Comparison of ENCODE assay signal across 27 cellular contexts in genomic region chr3:46498916-46499519, GRCh38. TPM values are rescaled to one million over a fixed set of nuclear protein-coding genes. Genes with fewer than 3 reads are reported as not detected.
A peak's percentile ranks its signal among the peaks of the same experiment; 100 is the strongest.
DNase-seq lines count a peak whose midpoint lies in the region; ATAC-seq and TF ChIP-seq lines count a peak whose summit lies in the region.
"Had no signal": no experiment of that assay in that cellular context is flagged by ENCODE, and none has a peak within 500 bp of the region (broad histone marks: within the 10 kb centered on the region; RNA-seq: fewer than 3 reads in every experiment).

No MANE protein-coding gene starts in this region.

- H3K4me3 Mint-ChIP-seq in activated CD8-positive, alpha-beta memory T cell treated with anti-CD3 and anti-CD28 coated beads, Interleukin-2, amount 10 ng/mL, durations not matched to agents 7 days and 5 days: no peak overlapping the region
- H3K4me3 Mint-ChIP-seq in osteocyte (ENCODE audit: unreplicated experiment): no peak overlapping the region
- H3K4me3 Mint-ChIP-seq: CD4-positive, alpha-beta memory T cell; GM23338 had no signal

- peaks cover 5% of the 10 kb centered on the region for H3K4me1 Mint-ChIP-seq in activated CD8-positive, alpha-beta memory T cell treated with anti-CD3 and anti-CD28 coated beads, Interleukin-2, amount 10 ng/mL, durations not matched to agents 7 days and 5 days
- peaks cover 10% of the 10 kb centered on the region for H3K4me1 Mint-ChIP-seq in osteocyte (ENCODE audit: unreplicated experiment)

- H3K27me3 ChIP-seq in Loucy (ENCODE audit: insufficient read depth, low read length, poor library complexity, severe bottlenecking): no peaks in the 10 kb centered on the region
- H3K27me3 ChIP-seq: BLaER1 treated with 17β-estradiol and CSF1 and Interleukin-3, amounts not matched to agents 10 nM and 100 nM had no signal

- no peaks in the 10 kb centered on the region for H3K9me3 ChIP-seq in Loucy (ENCODE audit: insufficient read depth, low read depth, low read length)
- H3K9me3 ChIP-seq: Caco-2, SK-N-SH had no signal

- H3K27me3 Mint-ChIP-seq in activated CD8-positive, alpha-beta memory T cell treated with anti-CD3 and anti-CD28 coated beads, Interleukin-2, amount 10 ng/mL, durations not matched to agents 7 days and 5 days: peaks cover 5% of the 10 kb centered on the region
- H3K27me3 Mint-ChIP-seq in osteocyte (ENCODE audit: unreplicated experiment): no peaks in the 10 kb centered on the region
- H3K27me3 Mint-ChIP-seq: CD4-positive, alpha-beta memory T cell had no signal

- H3K9me3 Mint-ChIP-seq in activated CD8-positive, alpha-beta memory T cell treated with anti-CD3 and anti-CD28 coated beads, Interleukin-2, amount 10 ng/mL, durations not matched to agents 7 days and 5 days (ENCODE audit: low read depth): no peaks in the 10 kb centered on the region
- no peaks in the 10 kb centered on the region for H3K9me3 Mint-ChIP-seq in osteocyte (ENCODE audit: unreplicated experiment)

- CTCF ChIA-PET in activated CD8-positive, alpha-beta memory T cell treated with anti-CD3 and anti-CD28 coated beads, Interleukin-2, amount 10 ng/mL, durations not matched to agents 7 days and 5 days (lab: Charles Lee): interaction anchor here (1.0 to 5.0 kb wide), 4 partner anchors 10 to 59 kb away, joined by 3 to 61 read pairs (median 20); no protein-coding TSS in a partner anchor

- no peak overlapping the region for H3K4me3 ChIP-seq in Loucy (ENCODE audit: low read length, poor library complexity, severe bottlenecking)
- H3K4me3 ChIP-seq: BLaER1 treated with 17β-estradiol and CSF1 and Interleukin-3, amounts not matched to agents 10 nM and 100 nM; GM23338; PC-9 had no signal

- H3K27ac Mint-ChIP-seq in activated CD8-positive, alpha-beta memory T cell treated with anti-CD3 and anti-CD28 coated beads, Interleukin-2, amount 10 ng/mL, durations not matched to agents 7 days and 5 days: no peak overlapping the region
- no peak overlapping the region for H3K27ac Mint-ChIP-seq in osteocyte (ENCODE audit: unreplicated experiment)
- H3K27ac Mint-ChIP-seq: GM23338 had no signal

- H3K9ac ChIP-seq in Loucy (ENCODE audit: low read depth, low read length, poor library complexity, severe bottlenecking): peak overlapping the region; percentile 44
- H3K9ac ChIP-seq: BLaER1 treated with 17β-estradiol and CSF1 and Interleukin-3, amounts not matched to agents 10 nM and 100 nM; SK-N-SH had no signal

- no peak for ATAC-seq in activated CD8-positive, alpha-beta memory T cell treated with anti-CD3 and anti-CD28 coated beads, Interleukin-2, amount 10 ng/mL, durations not matched to agents 7 days and 5 days
- no peak for ATAC-seq in GM21447 (IDR thresholded peaks at IDR 0.05; ENCODE audit: unreplicated experiment)
- ATAC-seq: GM23338 had no signal

- H3K79me2 ChIP-seq in Loucy (ENCODE audit: insufficient read depth, low read length): no peaks in the 10 kb centered on the region

- H3F3A ChIP-seq in Loucy (ENCODE audit: low read depth): no peaks in the 10 kb centered on the region

- no peaks in the 10 kb centered on the region for H4K20me1 ChIP-seq in Loucy (ENCODE audit: insufficient read depth, low read length, poor library complexity, severe bottlenecking)
- H4K20me1 ChIP-seq: BLaER1 treated with 17β-estradiol and CSF1 and Interleukin-3, amounts not matched to agents 10 nM and 100 nM had no signal

- H2AFZ ChIP-seq in Loucy (ENCODE audit: low read length): peak overlapping the region; percentile 30; the same call in 1 of the 2 replicates
- H2AFZ ChIP-seq: GM23338, PC-9 had no signal

- peaks cover 76% of the 10 kb centered on the region for H3K4me1 ChIP-seq in Loucy (ENCODE audit: insufficient read depth, low read length, poor library complexity, severe bottlenecking)

- peak; percentile 30 for DNase-seq in activated CD8-positive, alpha-beta memory T cell treated with anti-CD3 and anti-CD28 coated beads, Interleukin-2, amount 10 ng/mL, durations not matched to agents 7 days and 5 days
- DNase-seq in activated CD8-positive, alpha-beta memory T cell treated with anti-CD3 and anti-CD28 coated beads, Interleukin-2, amount 50 U/mL, for 4 hours: no peak
- peak; percentile 31 for DNase-seq in left kidney (ENCODE audit: low read depth, low spot score)
- peak; percentile 46 for DNase-seq in osteocyte (ENCODE audit: extremely low spot score, unreplicated experiment)
- no peak for DNase-seq in iPS-NIHi7 (ENCODE audit: extremely low spot score)
- no peak for DNase-seq in pons (ENCODE audit: low spot score)
- DNase-seq: ACHN; Caco-2; CD4-positive, alpha-beta memory T cell; DMS 273 treated with DMSO at 0.1 percent for 48 hours; DMS79 treated with DMSO at 0.1 percent for 48 hours; HCEC 1CT; NCI-H1092; NCI-H1436; NCI-H187 treated with DMSO at 0.1 percent for 48 hours; NCI-H2227 treated with DMSO at 0.1 percent for 48 hours; NCI-H510A; NCI-H748 treated with DMSO at 0.1 percent for 48 hours; PC-9; RPMI8226; SIG-M5; SK-N-SH had no signal

- no peaks in the 10 kb centered on the region for H3K9me2 ChIP-seq in Loucy (replicated peaks; ENCODE audit: low read depth, low read length)
- H3K9me2 ChIP-seq: SK-N-SH had no signal

- no peaks in the 10 kb centered on the region for H3K36me3 ChIP-seq in Loucy (ENCODE audit: insufficient read depth, low read length)
- H3K36me3 ChIP-seq: BLaER1 treated with 17β-estradiol and CSF1 and Interleukin-3, amounts not matched to agents 10 nM and 100 nM had no signal

- no peaks in the 10 kb centered on the region for H3K36me3 Mint-ChIP-seq in activated CD8-positive, alpha-beta memory T cell treated with anti-CD3 and anti-CD28 coated beads, Interleukin-2, amount 10 ng/mL, durations not matched to agents 7 days and 5 days
- H3K36me3 Mint-ChIP-seq in osteocyte (ENCODE audit: unreplicated experiment): no peaks in the 10 kb centered on the region
- H3K36me3 Mint-ChIP-seq: CD4-positive, alpha-beta memory T cell had no signal

- no peak overlapping the region for H3K4me2 ChIP-seq in Loucy (ENCODE audit: low read depth, low read length, poor library complexity, severe bottlenecking)
- H3K4me2 ChIP-seq: GM23338, PC-9, SK-N-SH had no signal

- no peak for TF ChIP-seq CTCF in Loucy (conservative IDR thresholded peaks at IDR 0.05; ENCODE audit: low read length)
- TF ChIP-seq CTCF in osteocyte (IDR thresholded peaks at IDR 0.05): no peak

RNA-seq across cellular contexts. Expression of gene RTP3, which starts 1.2 kb away (rescaled TPM):
- total RNA-seq in activated CD8-positive, alpha-beta memory T cell treated with anti-CD3 and anti-CD28 coated beads, Interleukin-2, amount 10 ng/mL, durations not matched to agents 7 days and 5 days: not detected
- not detected in 2 replicates for total RNA-seq in osteocyte
- total RNA-seq: Caco-2; CD4-positive, alpha-beta memory T cell; G401; GM23338; PC-9 had no signal

RNA-seq across cellular contexts. Expression of gene LTF, which starts 34.3 kb away (rescaled TPM):
- not detected for total RNA-seq in activated CD8-positive, alpha-beta memory T cell treated with anti-CD3 and anti-CD28 coated beads, Interleukin-2, amount 10 ng/mL, durations not matched to agents 7 days and 5 days
- not detected in 2 replicates for total RNA-seq in osteocyte
- total RNA-seq: Caco-2; CD4-positive, alpha-beta memory T cell; G401; PC-9 had no signal

Comparison
In these comparisons a context has a peak if more than half of its experiments do, and no peak if none do; other contexts are left out.
1. DNase-seq: peak in activated CD8-positive, alpha-beta memory T cell treated with anti-CD3 and anti-CD28 coated beads, Interleukin-2, amount 10 ng/mL, durations not matched to agents 7 days and 5 days (single experiment), left kidney (single experiment) and osteocyte (single experiment); none in activated CD8-positive, alpha-beta memory T cell treated with anti-CD3 and anti-CD28 coated beads, Interleukin-2, amount 50 U/mL, for 4 hours (single experiment), iPS-NIHi7 (single experiment) and pons (single experiment).